Comparison of ENCODE assay signal across 1 cellular context in the genomic region with DNA sequence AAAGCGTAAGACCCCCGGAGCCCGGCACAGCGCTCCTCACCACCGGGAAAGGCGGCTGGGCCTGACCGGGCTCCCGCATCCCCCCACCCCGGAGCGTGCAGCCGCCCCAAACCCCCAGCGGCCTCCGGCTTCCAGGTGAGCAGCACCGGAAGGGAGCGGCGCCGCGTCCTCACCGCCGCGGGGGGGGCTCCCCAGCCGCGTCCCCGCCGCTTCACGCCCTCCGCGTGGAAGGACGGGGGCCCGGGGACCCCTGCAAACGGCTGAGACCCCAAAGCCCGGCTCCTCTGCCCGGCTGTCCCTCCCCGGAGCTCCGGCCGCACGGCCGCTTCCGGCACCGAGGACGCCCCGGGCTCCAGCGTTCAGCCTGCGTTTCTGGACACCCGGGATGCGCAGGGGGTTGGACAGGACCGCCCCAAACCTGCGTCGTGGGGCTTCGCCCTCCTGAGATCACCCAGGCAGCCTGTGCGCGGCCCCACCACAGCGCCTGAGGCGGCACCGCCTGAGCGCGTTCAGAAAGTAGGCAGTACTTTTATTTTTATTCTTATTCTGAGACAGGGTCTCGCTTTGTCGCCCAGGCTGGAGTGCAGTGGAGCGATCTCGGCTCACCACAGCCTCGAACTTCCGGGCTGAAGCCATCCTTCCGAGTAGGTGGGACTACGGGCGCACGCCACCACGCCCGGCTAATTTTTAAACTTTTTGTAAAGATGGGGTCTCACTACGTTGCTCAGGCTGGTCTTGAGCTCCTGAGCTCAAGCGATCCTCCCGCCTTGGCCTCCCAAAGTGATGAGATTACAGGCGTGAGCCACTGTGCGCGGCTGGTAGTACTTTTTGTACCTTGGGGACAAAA.
A peak's percentile ranks its signal among the peaks of the same experiment; 100 is the strongest.
TF ChIP-seq lines count a peak whose summit lies in the region.

No MANE protein-coding gene starts in this region.

TF ChIP-seq in HepG2, 621 proteins besides CTCF, POLR2A, EP300 and RAD21 (continued from another document and continues in another):
- TF ChIP-seq, protein P1, sequence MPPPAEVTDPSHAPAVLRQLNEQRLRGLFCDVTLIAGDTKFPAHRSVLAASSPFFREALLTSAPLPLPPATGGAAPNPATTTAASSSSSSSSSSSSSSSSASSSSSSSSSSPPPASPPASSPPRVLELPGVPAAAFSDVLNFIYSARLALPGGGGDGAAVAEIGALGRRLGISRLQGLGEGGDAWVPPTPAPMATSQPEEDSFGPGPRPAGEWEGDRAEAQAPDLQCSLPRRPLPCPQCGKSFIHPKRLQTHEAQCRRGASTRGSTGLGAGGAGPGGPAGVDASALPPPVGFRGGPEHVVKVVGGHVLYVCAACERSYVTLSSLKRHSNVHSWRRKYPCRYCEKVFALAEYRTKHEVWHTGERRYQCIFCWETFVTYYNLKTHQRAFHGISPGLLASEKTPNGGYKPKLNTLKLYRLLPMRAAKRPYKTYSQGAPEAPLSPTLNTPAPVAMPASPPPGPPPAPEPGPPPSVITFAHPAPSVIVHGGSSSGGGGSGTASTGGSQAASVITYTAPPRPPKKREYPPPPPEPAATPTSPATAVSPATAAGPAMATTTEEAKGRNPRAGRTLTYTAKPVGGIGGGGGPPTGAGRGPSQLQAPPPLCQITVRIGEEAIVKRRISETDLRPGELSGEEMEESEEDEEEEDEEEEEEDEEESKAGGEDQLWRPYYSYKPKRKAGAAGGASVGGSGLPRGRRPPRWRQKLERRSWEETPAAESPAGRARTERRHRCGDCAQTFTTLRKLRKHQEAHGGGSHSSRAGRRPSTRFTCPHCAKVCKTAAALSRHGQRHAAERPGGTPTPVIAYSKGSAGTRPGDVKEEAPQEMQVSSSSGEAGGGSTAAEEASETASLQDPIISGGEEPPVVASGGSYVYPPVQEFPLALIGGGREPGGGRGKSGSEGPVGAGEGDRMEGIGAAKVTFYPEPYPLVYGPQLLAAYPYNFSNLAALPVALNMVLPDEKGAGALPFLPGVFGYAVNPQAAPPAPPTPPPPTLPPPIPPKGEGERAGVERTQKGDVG (CRISPR knock-in tag; IDR thresholded peaks at IDR 0.05; ENCODE audit: borderline replicate concordance) = no peak
- TF ChIP-seq NR3C1 (CRISPR knock-in tag; IDR thresholded peaks at IDR 0.05) (no peak), CREB1 (IDR thresholded peaks at IDR 0.05) (no peak), CREB1 (CRISPR knock-in tag; IDR thresholded peaks at IDR 0.05) (no peak), ZNF17 (CRISPR knock-in tag; IDR thresholded peaks at IDR 0.05) (no peak), HNRNPLL (IDR thresholded peaks at IDR 0.05; ENCODE audit: low read depth, low read length, poor library complexity, severe bottlenecking) (peak; percentile 63), CBX5 (CRISPR knock-in tag; IDR thresholded peaks at IDR 0.05; ENCODE audit: borderline replicate concordance) (no peak), NBN (conservative IDR thresholded peaks at IDR 0.05) (no peak), ZNF468 (CRISPR knock-in tag; IDR thresholded peaks at IDR 0.05) (no peak), REL (CRISPR knock-in tag; conservative IDR thresholded peaks at IDR 0.05) (0 out of 2 replicates have a peak, but pooled peaks have one; percentile 33), WIZ (CRISPR knock-in tag; IDR thresholded peaks at IDR 0.05) (no peak; the same call in 1 of the 2 replicates), ZNF569 (CRISPR knock-in tag; IDR thresholded peaks at IDR 0.05; ENCODE audit: borderline replicate concordance) (no peak), ZNF264 (CRISPR knock-in tag; IDR thresholded peaks at IDR 0.05) (no peak), JARID2 (CRISPR knock-in tag; IDR thresholded peaks at IDR 0.05; ENCODE audit: insufficient replicate concordance) (no peak)
- TF ChIP-seq, protein P2, sequence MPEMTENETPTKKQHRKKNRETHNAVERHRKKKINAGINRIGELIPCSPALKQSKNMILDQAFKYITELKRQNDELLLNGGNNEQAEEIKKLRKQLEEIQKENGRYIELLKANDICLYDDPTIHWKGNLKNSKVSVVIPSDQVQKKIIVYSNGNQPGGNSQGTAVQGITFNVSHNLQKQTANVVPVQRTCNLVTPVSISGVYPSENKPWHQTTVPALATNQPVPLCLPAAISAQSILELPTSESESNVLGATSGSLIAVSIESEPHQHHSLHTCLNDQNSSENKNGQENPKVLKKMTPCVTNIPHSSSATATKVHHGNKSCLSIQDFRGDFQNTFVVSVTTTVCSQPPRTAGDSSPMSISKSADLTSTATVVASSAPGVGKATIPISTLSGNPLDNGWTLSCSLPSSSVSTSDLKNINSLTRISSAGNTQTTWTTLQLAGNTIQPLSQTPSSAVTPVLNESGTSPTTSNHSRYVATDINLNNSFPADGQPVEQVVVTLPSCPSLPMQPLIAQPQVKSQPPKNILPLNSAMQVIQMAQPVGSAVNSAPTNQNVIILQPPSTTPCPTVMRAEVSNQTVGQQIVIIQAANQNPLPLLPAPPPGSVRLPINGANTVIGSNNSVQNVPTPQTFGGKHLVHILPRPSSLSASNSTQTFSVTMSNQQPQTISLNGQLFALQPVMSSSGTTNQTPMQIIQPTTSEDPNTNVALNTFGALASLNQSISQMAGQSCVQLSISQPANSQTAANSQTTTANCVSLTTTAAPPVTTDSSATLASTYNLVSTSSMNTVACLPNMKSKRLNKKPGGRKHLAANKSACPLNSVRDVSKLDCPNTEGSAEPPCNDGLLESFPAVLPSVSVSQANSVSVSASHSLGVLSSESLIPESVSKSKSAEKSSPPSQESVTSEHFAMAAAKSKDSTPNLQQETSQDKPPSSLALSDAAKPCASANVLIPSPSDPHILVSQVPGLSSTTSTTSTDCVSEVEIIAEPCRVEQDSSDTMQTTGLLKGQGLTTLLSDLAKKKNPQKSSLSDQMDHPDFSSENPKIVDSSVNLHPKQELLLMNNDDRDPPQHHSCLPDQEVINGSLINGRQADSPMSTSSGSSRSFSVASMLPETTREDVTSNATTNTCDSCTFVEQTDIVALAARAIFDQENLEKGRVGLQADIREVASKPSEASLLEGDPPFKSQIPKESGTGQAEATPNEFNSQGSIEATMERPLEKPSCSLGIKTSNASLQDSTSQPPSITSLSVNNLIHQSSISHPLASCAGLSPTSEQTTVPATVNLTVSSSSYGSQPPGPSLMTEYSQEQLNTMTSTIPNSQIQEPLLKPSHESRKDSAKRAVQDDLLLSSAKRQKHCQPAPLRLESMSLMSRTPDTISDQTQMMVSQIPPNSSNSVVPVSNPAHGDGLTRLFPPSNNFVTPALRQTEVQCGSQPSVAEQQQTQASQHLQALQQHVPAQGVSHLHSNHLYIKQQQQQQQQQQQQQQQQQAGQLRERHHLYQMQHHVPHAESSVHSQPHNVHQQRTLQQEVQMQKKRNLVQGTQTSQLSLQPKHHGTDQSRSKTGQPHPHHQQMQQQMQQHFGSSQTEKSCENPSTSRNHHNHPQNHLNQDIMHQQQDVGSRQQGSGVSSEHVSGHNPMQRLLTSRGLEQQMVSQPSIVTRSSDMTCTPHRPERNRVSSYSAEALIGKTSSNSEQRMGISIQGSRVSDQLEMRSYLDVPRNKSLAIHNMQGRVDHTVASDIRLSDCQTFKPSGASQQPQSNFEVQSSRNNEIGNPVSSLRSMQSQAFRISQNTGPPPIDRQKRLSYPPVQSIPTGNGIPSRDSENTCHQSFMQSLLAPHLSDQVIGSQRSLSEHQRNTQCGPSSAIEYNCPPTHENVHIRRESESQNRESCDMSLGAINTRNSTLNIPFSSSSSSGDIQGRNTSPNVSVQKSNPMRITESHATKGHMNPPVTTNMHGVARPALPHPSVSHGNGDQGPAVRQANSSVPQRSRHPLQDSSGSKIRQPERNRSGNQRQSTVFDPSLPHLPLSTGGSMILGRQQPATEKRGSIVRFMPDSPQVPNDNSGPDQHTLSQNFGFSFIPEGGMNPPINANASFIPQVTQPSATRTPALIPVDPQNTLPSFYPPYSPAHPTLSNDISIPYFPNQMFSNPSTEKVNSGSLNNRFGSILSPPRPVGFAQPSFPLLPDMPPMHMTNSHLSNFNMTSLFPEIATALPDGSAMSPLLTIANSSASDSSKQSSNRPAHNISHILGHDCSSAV (CRISPR knock-in tag; IDR thresholded peaks at IDR 0.05; ENCODE audit: borderline replicate concordance) = no peak
- TF ChIP-seq, protein P3, sequence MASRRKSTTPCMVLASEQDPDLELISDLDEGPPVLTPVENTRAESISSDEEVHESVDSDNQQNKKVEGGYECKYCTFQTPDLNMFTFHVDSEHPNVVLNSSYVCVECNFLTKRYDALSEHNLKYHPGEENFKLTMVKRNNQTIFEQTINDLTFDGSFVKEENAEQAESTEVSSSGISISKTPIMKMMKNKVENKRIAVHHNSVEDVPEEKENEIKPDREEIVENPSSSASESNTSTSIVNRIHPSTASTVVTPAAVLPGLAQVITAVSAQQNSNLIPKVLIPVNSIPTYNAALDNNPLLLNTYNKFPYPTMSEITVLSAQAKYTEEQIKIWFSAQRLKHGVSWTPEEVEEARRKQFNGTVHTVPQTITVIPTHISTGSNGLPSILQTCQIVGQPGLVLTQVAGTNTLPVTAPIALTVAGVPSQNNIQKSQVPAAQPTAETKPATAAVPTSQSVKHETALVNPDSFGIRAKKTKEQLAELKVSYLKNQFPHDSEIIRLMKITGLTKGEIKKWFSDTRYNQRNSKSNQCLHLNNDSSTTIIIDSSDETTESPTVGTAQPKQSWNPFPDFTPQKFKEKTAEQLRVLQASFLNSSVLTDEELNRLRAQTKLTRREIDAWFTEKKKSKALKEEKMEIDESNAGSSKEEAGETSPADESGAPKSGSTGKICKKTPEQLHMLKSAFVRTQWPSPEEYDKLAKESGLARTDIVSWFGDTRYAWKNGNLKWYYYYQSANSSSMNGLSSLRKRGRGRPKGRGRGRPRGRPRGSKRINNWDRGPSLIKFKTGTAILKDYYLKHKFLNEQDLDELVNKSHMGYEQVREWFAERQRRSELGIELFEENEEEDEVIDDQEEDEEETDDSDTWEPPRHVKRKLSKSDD (CRISPR knock-in tag; IDR thresholded peaks at IDR 0.05; ENCODE audit: low read depth) = no peak
- TF ChIP-seq, protein P4, sequence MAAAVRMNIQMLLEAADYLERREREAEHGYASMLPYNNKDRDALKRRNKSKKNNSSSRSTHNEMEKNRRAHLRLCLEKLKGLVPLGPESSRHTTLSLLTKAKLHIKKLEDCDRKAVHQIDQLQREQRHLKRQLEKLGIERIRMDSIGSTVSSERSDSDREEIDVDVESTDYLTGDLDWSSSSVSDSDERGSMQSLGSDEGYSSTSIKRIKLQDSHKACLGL (CRISPR knock-in tag; IDR thresholded peaks at IDR 0.05) = peak; percentile 33; the same call in 1 of the 2 replicates
- TF ChIP-seq, protein P5, sequence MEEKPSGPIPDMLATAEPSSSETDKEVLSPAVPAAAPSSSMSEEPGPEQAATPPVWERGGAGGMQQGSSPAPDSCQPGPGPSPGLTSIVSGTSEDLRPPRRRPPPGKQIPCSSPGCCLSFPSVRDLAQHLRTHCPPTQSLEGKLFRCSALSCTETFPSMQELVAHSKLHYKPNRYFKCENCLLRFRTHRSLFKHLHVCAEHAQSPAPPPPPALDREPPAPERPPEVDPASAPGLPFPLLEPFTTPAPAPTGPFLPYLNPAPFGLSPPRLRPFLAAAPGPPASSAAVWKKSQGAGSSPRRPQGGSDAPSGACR (CRISPR knock-in tag; IDR thresholded peaks at IDR 0.05) = no peak
- TF ChIP-seq, protein P6, sequence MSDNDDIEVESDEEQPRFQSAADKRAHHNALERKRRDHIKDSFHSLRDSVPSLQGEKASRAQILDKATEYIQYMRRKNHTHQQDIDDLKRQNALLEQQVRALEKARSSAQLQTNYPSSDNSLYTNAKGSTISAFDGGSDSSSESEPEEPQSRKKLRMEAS (IDR thresholded peaks at IDR 0.05) = no peak; the same call in 1 of the 2 replicates
- TF ChIP-seq, protein P7, sequence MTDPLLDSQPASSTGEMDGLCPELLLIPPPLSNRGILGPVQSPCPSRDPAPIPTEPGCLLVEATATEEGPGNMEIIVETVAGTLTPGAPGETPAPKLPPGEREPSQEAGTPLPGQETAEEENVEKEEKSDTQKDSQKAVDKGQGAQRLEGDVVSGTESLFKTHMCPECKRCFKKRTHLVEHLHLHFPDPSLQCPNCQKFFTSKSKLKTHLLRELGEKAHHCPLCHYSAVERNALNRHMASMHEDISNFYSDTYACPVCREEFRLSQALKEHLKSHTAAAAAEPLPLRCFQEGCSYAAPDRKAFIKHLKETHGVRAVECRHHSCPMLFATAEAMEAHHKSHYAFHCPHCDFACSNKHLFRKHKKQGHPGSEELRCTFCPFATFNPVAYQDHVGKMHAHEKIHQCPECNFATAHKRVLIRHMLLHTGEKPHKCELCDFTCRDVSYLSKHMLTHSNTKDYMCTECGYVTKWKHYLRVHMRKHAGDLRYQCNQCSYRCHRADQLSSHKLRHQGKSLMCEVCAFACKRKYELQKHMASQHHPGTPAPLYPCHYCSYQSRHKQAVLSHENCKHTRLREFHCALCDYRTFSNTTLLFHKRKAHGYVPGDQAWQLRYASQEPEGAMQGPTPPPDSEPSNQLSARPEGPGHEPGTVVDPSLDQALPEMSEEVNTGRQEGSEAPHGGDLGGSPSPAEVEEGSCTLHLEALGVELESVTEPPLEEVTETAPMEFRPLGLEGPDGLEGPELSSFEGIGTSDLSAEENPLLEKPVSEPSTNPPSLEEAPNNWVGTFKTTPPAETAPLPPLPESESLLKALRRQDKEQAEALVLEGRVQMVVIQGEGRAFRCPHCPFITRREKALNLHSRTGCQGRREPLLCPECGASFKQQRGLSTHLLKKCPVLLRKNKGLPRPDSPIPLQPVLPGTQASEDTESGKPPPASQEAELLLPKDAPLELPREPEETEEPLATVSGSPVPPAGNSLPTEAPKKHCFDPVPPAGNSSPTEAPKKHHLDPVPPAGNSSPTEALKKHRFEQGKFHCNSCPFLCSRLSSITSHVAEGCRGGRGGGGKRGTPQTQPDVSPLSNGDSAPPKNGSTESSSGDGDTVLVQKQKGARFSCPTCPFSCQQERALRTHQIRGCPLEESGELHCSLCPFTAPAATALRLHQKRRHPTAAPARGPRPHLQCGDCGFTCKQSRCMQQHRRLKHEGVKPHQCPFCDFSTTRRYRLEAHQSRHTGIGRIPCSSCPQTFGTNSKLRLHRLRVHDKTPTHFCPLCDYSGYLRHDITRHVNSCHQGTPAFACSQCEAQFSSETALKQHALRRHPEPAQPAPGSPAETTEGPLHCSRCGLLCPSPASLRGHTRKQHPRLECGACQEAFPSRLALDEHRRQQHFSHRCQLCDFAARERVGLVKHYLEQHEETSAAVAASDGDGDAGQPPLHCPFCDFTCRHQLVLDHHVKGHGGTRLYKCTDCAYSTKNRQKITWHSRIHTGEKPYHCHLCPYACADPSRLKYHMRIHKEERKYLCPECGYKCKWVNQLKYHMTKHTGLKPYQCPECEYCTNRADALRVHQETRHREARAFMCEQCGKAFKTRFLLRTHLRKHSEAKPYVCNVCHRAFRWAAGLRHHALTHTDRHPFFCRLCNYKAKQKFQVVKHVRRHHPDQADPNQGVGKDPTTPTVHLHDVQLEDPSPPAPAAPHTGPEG (CRISPR knock-in tag; IDR thresholded peaks at IDR 0.05) = no peak
- TF ChIP-seq, protein P8, sequence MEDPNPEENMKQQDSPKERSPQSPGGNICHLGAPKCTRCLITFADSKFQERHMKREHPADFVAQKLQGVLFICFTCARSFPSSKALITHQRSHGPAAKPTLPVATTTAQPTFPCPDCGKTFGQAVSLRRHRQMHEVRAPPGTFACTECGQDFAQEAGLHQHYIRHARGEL (CRISPR knock-in tag; IDR thresholded peaks at IDR 0.05) = no peak
